In genomic region chr6:170460606-170461005, GRCh38 we compare ENCODE assay signal across 27 cellular contexts.
"Had no signal": no experiment of that assay in that cellular context is flagged by ENCODE, and none has a peak within 500 bp of the region (broad histone marks: within the 10 kb centered on the region; RNA-seq: fewer than 3 reads in every experiment).

No MANE protein-coding gene starts in this region.

- H3K27me3 ChIP-seq: colonic mucosa, gastrocnemius medialis, left lung, right atrium auricular region, tibial nerve, upper lobe of left lung, uterus had no signal

- H3K9me3 ChIP-seq: colonic mucosa, gastrocnemius medialis, prostate gland, right atrium auricular region, thoracic aorta, tibial nerve, upper lobe of left lung, uterus had no signal

- H3K27ac ChIP-seq: colonic mucosa, epithelial cell of prostate, gastrocnemius medialis, left lung, prostate gland, right atrium auricular region, thoracic aorta, tibial nerve, upper lobe of left lung, uterus had no signal

- ATAC-seq: esophagus mucosa; gastrocnemius medialis; left cardiac atrium; left lung; naive thymus-derived CD4-positive, alpha-beta T cell; sciatic nerve; stimulated activated effector memory CD8-positive, alpha-beta T cell treated with anti-CD3 and anti-CD28 coated beads, Interleukin-12 subunit alpha, Interleukin-12 subunit beta, amount 100 ng/mL, for 72 hours had no signal

- H3K4me3 ChIP-seq: colonic mucosa, gastrocnemius medialis, left lung, prostate gland, right atrium auricular region, smooth muscle cell, thoracic aorta, tibial nerve, uterus had no signal

- H3K27ac Mint-ChIP-seq: endodermal cell; stimulated activated effector memory CD8-positive, alpha-beta T cell treated with anti-CD3 and anti-CD28 coated beads, Interleukin-12 subunit alpha, Interleukin-12 subunit beta, amount 100 ng/mL, for 72 hours had no signal

- H3K9me3 Mint-ChIP-seq: endodermal cell; neural crest cell; stimulated activated effector memory CD8-positive, alpha-beta T cell treated with anti-CD3 and anti-CD28 coated beads, Interleukin-12 subunit alpha, Interleukin-12 subunit beta, amount 100 ng/mL, for 72 hours had no signal

- H3K27me3 Mint-ChIP-seq: dendritic cell treated with granulocyte-macrophage colony-stimulating factor and Interleukin-4, amounts not matched to agents 40 ng/mL and 50 ng/mL, for 4 days had no signal

- DNase-seq: colonic mucosa; effector CD8-positive, alpha-beta T cell; endodermal cell; foreskin fibroblast; gastrocnemius medialis; left cardiac atrium; left lung; mesenchymal stem cell; midbrain; naive thymus-derived CD4-positive, alpha-beta T cell; stimulated activated CD4-positive, alpha-beta T cell treated with anti-CD3 and anti-CD28 coated beads, Interleukin-2, amount 100 ng/mL, for 24 hours; stimulated activated CD4-positive, alpha-beta T cell treated with anti-CD3 and anti-CD28 coated beads, Interleukin-4, amount 100 ng/mL, for 24 hours; stimulated activated naive CD4-positive, alpha-beta T cell treated with Interleukin-2 at 50 U/mL for 16 hours; substantia nigra; upper lobe of left lung; uterus had no signal

- H3K4me1 ChIP-seq: colonic mucosa, gastrocnemius medialis, prostate gland, uterus had no signal

- H3K36me3 ChIP-seq: colonic mucosa, gastrocnemius medialis, left lung, prostate gland, right atrium auricular region, thoracic aorta, tibial nerve, upper lobe of left lung, uterus had no signal

- H3K4me2 ChIP-seq: smooth muscle cell had no signal

- H3K4me3 Mint-ChIP-seq: endodermal cell, neural crest cell had no signal
